ENCODE assay signal across 1 cellular context in genomic region chr2:232658217-232658785, GRCh38.
TF ChIP-seq lines count a peak whose summit lies in the region.

No MANE protein-coding gene starts in this region.

TF ChIP-seq in IMR-90, 13 proteins besides CTCF, POLR2A, EP300 and RAD21 (continued from another document):
- TF ChIP-seq ELK1 (IDR thresholded peaks at IDR 0.05; ENCODE audit: borderline replicate concordance, low read depth, low read length), result no peak
- TF ChIP-seq CHD1 (IDR thresholded peaks at IDR 0.05; ENCODE audit: low read depth, low read length), result no peak
- no peak for TF ChIP-seq RCOR1 (IDR thresholded peaks at IDR 0.05; ENCODE audit: insufficient replicate concordance, low read length)
- TF ChIP-seq USF2 (IDR thresholded peaks at IDR 0.05; ENCODE audit: low read depth, low read length), result no peak
- no peak for TF ChIP-seq NFE2L2 (IDR thresholded peaks at IDR 0.05; ENCODE audit: low read depth, low read length)
- TF ChIP-seq CEBPB (IDR thresholded peaks at IDR 0.05; ENCODE audit: low read depth, low read length), result no peak
- TF ChIP-seq MAFK (IDR thresholded peaks at IDR 0.05; ENCODE audit: low read depth, low read length), result no peak
- TF ChIP-seq SMC3 (IDR thresholded peaks at IDR 0.05; ENCODE audit: low read depth, low read length), result no peak
